18 cellular contexts compared by ENCODE assay signal in genomic region chr10:5518143-5518542, GRCh38. TPM values are rescaled to one million over a fixed set of nuclear protein-coding genes. Genes with fewer than 3 reads are reported as not detected.
DNase-seq lines count a peak whose midpoint lies in the region; ATAC-seq and TF ChIP-seq lines count a peak whose summit lies in the region.
"Had no signal": no experiment of that assay in that cellular context is flagged by ENCODE, and none has a peak within 500 bp of the region (broad histone marks: within the 10 kb centered on the region; RNA-seq: fewer than 3 reads in every experiment).

No MANE protein-coding gene starts in this region.

- ATAC-seq in left lung (peak; percentile 88), GM18873 (IDR thresholded peaks at IDR 0.05; ENCODE audit: low FRiP score, unreplicated experiment) (no peak)
- ATAC-seq: GM12878 had no signal

- H3K4me3 ChIP-seq in left lung (no peak overlapping the region), Karpas-422 (ENCODE audit: low read length) (no peak overlapping the region)
- H3K4me3 ChIP-seq: GM12878 had no signal

- intact Hi-C loops in left lung (cut with DNase I), result no loop called here

- H3K79me2 ChIP-seq in Karpas-422 (ENCODE audit: low read length), result no peaks in the 10 kb centered on the region

- H3K4me2 ChIP-seq in Karpas-422 (ENCODE audit: low read depth, low read length, poor library complexity, severe bottlenecking), result no peak overlapping the region

- H2AFZ ChIP-seq in Karpas-422 (ENCODE audit: low read length), result no peak overlapping the region

- H3K9me3 ChIP-seq in left lung (no peaks in the 10 kb centered on the region), Karpas-422 (ENCODE audit: low read length) (no peaks in the 10 kb centered on the region)

- H3K27ac ChIP-seq in C4-2B (peak overlapping the region; percentile 53), left lung (no peak overlapping the region), Karpas-422 (ENCODE audit: low read length) (no peak overlapping the region)

- no peaks in the 10 kb centered on the region for H3K4me1 ChIP-seq in left lung
- H3K4me1 ChIP-seq in Karpas-422 (ENCODE audit: low read length), result no peaks in the 10 kb centered on the region

- TF ChIP-seq CTCF in C4-2B (conservative IDR thresholded peaks at IDR 0.05) (no peak), left lung (IDR thresholded peaks at IDR 0.05) (no peak)

- peak; percentile 23 for DNase-seq in NCI-H1092 (lab: John Stamatoyannopoulos, UW)
- DNase-seq in NCI-H526 treated with DMSO at 0.1 percent for 48 hours (lab: John Stamatoyannopoulos, UW), result peak; percentile 56
- peak in 1 of 2 donors; percentile 39 for DNase-seq in left lung
- no peak for DNase-seq in Karpas-422
- no peak for DNase-seq in glomerular visceral epithelial cell (ENCODE audit: extremely low spot score)
- no peak for DNase-seq in AML-193 (lab: John Stamatoyannopoulos, UW)
- DNase-seq: activated CD4-positive, alpha-beta memory T cell treated with anti-CD3 and anti-CD28 coated beads for 36 hours; activated gamma-delta T cell; effector CD4-positive, alpha-beta T cell; IMR-90; NCI-H446 treated with DMSO at 0.1 percent for 48 hours; T1000 had no signal

- H4K20me1 ChIP-seq in Karpas-422 (ENCODE audit: insufficient read depth, low read depth, low read length), result no peaks in the 10 kb centered on the region

- H3K36me3 ChIP-seq in left lung (no peaks in the 10 kb centered on the region), Karpas-422 (ENCODE audit: insufficient read depth, low read length) (no peaks in the 10 kb centered on the region)

- H3K27me3 ChIP-seq in left lung, result no peaks in the 10 kb centered on the region
- no peaks in the 10 kb centered on the region for H3K27me3 ChIP-seq in Karpas-422 (ENCODE audit: low read length)

- H3K9ac ChIP-seq in Karpas-422 (ENCODE audit: low read length), result no peak overlapping the region

- no peaks in the 10 kb centered on the region for H3K9me2 ChIP-seq in Karpas-422 (replicated peaks; ENCODE audit: insufficient read depth, low read length)

RNA-seq across cellular contexts. Expression of gene CALML3, which starts 6.6 kb away (rescaled TPM):
- total RNA-seq in left lung, result not detected
- not detected in 2 replicates for total RNA-seq in Karpas-422 (2014; rRNA removed; shearing (Covaris generic); ENCODE audit: low replicate concordance)
- total RNA-seq: activated CD4-positive, alpha-beta memory T cell treated with anti-CD3 and anti-CD28 coated beads for 36 hours; Daoy; GM12878; IMR-90; progenitor cell of endocrine pancreas; urinary bladder had no signal

RNA-seq across cellular contexts. Expression of gene CALML5, which starts 18.8 kb away (rescaled TPM):
- total RNA-seq in left lung, result not detected
- not detected in 2 replicates for total RNA-seq in Karpas-422 (2014; rRNA removed; shearing (Covaris generic); ENCODE audit: low replicate concordance)
- total RNA-seq: activated CD4-positive, alpha-beta memory T cell treated with anti-CD3 and anti-CD28 coated beads for 36 hours; Daoy; GM12878; IMR-90; progenitor cell of endocrine pancreas; urinary bladder had no signal

Comparison
In these comparisons a context has a peak if more than half of its experiments do, and no peak if none do; other contexts are left out.
1. DNase-seq: peak in NCI-H1092 (single experiment) and NCI-H526 treated with DMSO at 0.1 percent for 48 hours (single experiment); none in Karpas-422 (single experiment), glomerular visceral epithelial cell (single experiment) and AML-193 (0 of 2).